ENCODE assay signal across 2 cellular contexts in genomic region chr3:39415302-39415701, GRCh38.
TF ChIP-seq lines count a peak whose summit lies in the region.

No MANE protein-coding gene starts in this region.

TF ChIP-seq in HEK293, 187 proteins besides CTCF, POLR2A, EP300 and RAD21:
- peak; percentile 98 for TF ChIP-seq ZNF121 (tag by site-specific recombination; IDR thresholded peaks at IDR 0.05)

TF ChIP-seq in K562, 482 proteins besides CTCF, POLR2A, EP300 and RAD21:
- TF ChIP-seq ZNF121 (CRISPR knock-in tag; conservative IDR thresholded peaks at IDR 0.05) = peak; percentile 100
- TF ChIP-seq EWSR1 (IDR thresholded peaks at IDR 0.05; ENCODE audit: borderline replicate concordance, low read depth, partially characterized antibody) = peak; percentile 52
- peak; percentile 12 for TF ChIP-seq SUPT5H (IDR thresholded peaks at IDR 0.05)
- TF ChIP-seq BCOR (IDR thresholded peaks at IDR 0.05) = 0 out of 2 replicates have a peak, but pooled peaks have one; percentile 42
- TF ChIP-seq HNRNPLL (IDR thresholded peaks at IDR 0.05; ENCODE audit: low read depth, low read length, poor library complexity, severe bottlenecking) = peak; percentile 32
- TF ChIP-seq RBM25 (IDR thresholded peaks at IDR 0.05; ENCODE audit: low read depth, low read length, severe bottlenecking) = peak; percentile 51
- peak; percentile 6 to 43; a peak in 1 of 4 replicates for TF ChIP-seq KDM1A (IDR thresholded peaks at IDR 0.05)
- TF ChIP-seq MAX (CRISPR knock-in tag; IDR thresholded peaks at IDR 0.05) = 0 out of 2 replicates have a peak, but pooled peaks have one; percentile 4
TF ChIP-seq in K562: peak in this region for 8; not testable (repeated sequence) for 474.
